21 cellular contexts compared by ENCODE assay signal in the genomic region with DNA sequence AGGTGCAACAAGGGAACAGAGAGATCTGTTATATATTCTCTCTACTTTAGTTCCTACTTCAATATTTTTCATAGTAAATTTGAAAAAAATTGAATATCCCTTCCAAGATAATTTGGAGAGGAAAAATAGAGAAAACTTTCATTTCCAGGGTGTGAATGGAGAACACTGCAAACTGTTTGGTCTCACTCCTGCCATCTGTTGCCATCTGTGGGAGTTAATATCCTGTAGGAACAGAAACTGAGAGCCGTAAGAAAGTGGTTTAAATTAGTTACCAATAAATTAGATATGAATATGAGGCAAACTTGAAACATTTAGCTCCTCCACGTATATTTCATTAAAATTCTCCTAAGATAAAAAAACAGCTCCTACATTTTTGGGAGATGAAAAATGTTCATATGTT. TPM values are rescaled to one million over a fixed set of nuclear protein-coding genes. Genes with fewer than 3 reads are reported as not detected.
DNase-seq lines count a peak whose midpoint lies in the region; ATAC-seq and TF ChIP-seq lines count a peak whose summit lies in the region.
"Had no signal": no experiment of that assay in that cellular context is flagged by ENCODE, and none has a peak within 500 bp of the region (broad histone marks: within the 10 kb centered on the region; RNA-seq: fewer than 3 reads in every experiment).

No MANE protein-coding gene starts in this region.

- H3K4me3 Mint-ChIP-seq in naive thymus-derived CD4-positive, alpha-beta T cell = no peak overlapping the region
- H3K4me3 Mint-ChIP-seq: T-helper 2 cell treated with Interferon-gamma antibody and Interleukin-4, amounts not matched to agents 5 μg/mL and 100 μg/mL, for 36 hours; WTC11 had no signal

- H3K4me3 ChIP-seq in fibroblast of the aortic adventitia (ENCODE audit: low read depth, low read length) = no peak overlapping the region
- no peak overlapping the region for H3K4me3 ChIP-seq in naive thymus-derived CD4-positive, alpha-beta T cell (ENCODE audit: low read length)
- H3K4me3 ChIP-seq: hepatocyte, smooth muscle cell, transverse colon had no signal

- H3K27ac ChIP-seq in naive thymus-derived CD4-positive, alpha-beta T cell (ENCODE audit: low read depth, low read length) = no peak overlapping the region
- H3K27ac ChIP-seq: hepatocyte, transverse colon had no signal

- no peaks in the 10 kb centered on the region for H3K9me3 ChIP-seq in naive thymus-derived CD4-positive, alpha-beta T cell (ENCODE audit: control insufficient read depth in 2 of 3, low read length in 3 of 3)
- H3K9me3 ChIP-seq: transverse colon had no signal

- ATAC-seq in GM21619 (IDR thresholded peaks at IDR 0.05; ENCODE audit: unreplicated experiment) = peak; percentile 30
- ATAC-seq in GM21717 (IDR thresholded peaks at IDR 0.05; ENCODE audit: unreplicated experiment) = no peak
- ATAC-seq in naive thymus-derived CD4-positive, alpha-beta T cell = no peak
- ATAC-seq: stimulated activated naive CD8-positive, alpha-beta T cell treated with anti-CD3 and anti-CD28 coated beads, Interleukin-15, Interleukin-2, amounts not matched to agents 100 U/mL and 50 U/mL, for 24 hours; WTC11 had no signal

- H3K9me3 Mint-ChIP-seq in naive thymus-derived CD4-positive, alpha-beta T cell = no peaks in the 10 kb centered on the region
- H3K9me3 Mint-ChIP-seq: CD8-positive, alpha-beta memory T cell; T-helper 2 cell treated with Interferon-gamma antibody and Interleukin-4, amounts not matched to agents 5 μg/mL and 100 μg/mL, for 36 hours; WTC11 had no signal

- POLR2A ChIA-PET in naive thymus-derived CD4-positive, alpha-beta T cell (lab: Charles Lee) = no interaction called here

- peak; percentile 53 for TF ChIP-seq CTCF in fibroblast of the aortic adventitia (IDR thresholded peaks at IDR 0.05; ENCODE audit: insufficient read depth, low read length)

- peaks cover 17 to 68% (median 53%) of the 10 kb centered on the region in 7 donors for H3K4me1 Mint-ChIP-seq in naive thymus-derived CD4-positive, alpha-beta T cell
- H3K4me1 Mint-ChIP-seq: WTC11 had no signal

- DNase-seq in DMS 273 treated with DMSO at 0.1 percent for 48 hours (lab: John Stamatoyannopoulos, UW) = peak; percentile 79
- DNase-seq in MV-4-11 (lab: John Stamatoyannopoulos, UW) = peak; percentile 47
- DNase-seq in fibroblast of the aortic adventitia (ENCODE audit: low read depth) = peak; percentile 50
- no peak for DNase-seq in NCI-H345 (lab: John Stamatoyannopoulos, UW)
- DNase-seq in naive thymus-derived CD4-positive, alpha-beta T cell = no peak
- DNase-seq: activated CD4-positive, alpha-beta T cell treated with anti-CD3 and anti-CD28 coated beads, Interleukin-2, amount 50 U/mL, for 4 hours; activated CD8-positive, alpha-beta memory T cell treated with anti-CD3 and anti-CD28 coated beads, Interleukin-2, amount 50 U/mL, for 48 hours; CD8-positive, alpha-beta memory T cell; cortex of kidney; DMS79 treated with DMSO at 0.1 percent for 48 hours; foreskin fibroblast; NCI-H1436; stimulated activated CD4-positive, alpha-beta T cell treated with anti-CD3 and anti-CD28 coated beads, Interleukin-2, amount 100 ng/mL, for 48 hours; stimulated activated naive CD8-positive, alpha-beta T cell treated with anti-CD3 and anti-CD28 coated beads, Interleukin-15, Interleukin-2, amounts not matched to agents 100 U/mL and 50 U/mL, for 24 hours; transverse colon had no signal

- CTCF ChIA-PET in naive thymus-derived CD4-positive, alpha-beta T cell (lab: Charles Lee) = interaction anchor here (1.1 kb wide), 1 partner anchor 14 kb away, joined by 4 read pairs; no protein-coding TSS in a partner anchor

- H3K27me3 ChIP-seq in naive thymus-derived CD4-positive, alpha-beta T cell (ENCODE audit: control insufficient read depth in 2 of 2, insufficient read depth in 2 of 2, low read length in 2 of 2) = no peaks in the 10 kb centered on the region
- H3K27me3 ChIP-seq: hepatocyte, transverse colon had no signal

- peaks cover 0 to 6% (median 0%) of the 10 kb centered on the region in 3 experiments for H3K36me3 ChIP-seq in naive thymus-derived CD4-positive, alpha-beta T cell (ENCODE audit: control insufficient read depth in 2 of 3, insufficient read depth in 3 of 3, low read length in 3 of 3)
- H3K36me3 ChIP-seq: transverse colon had no signal

- peaks cover 5 to 23% (median 8%) of the 10 kb centered on the region in 5 donors for H3K36me3 Mint-ChIP-seq in naive thymus-derived CD4-positive, alpha-beta T cell

- peak overlapping the region in 2 of 9 donors; percentile 16 to 23 for H3K27ac Mint-ChIP-seq in naive thymus-derived CD4-positive, alpha-beta T cell
- H3K27ac Mint-ChIP-seq: T-helper 2 cell treated with Interferon-gamma antibody and Interleukin-4, amounts not matched to agents 5 μg/mL and 100 μg/mL, for 36 hours; WTC11 had no signal

- no peaks in the 10 kb centered on the region for H3K27me3 Mint-ChIP-seq in naive thymus-derived CD4-positive, alpha-beta T cell
- H3K27me3 Mint-ChIP-seq: CD8-positive, alpha-beta memory T cell had no signal

- intact Hi-C loops in naive thymus-derived CD4-positive, alpha-beta T cell (cut with micrococcal nuclease) = no loop called here

- H3K4me1 ChIP-seq in naive thymus-derived CD4-positive, alpha-beta T cell (ENCODE audit: control insufficient read depth in 2 of 2, insufficient read depth in 2 of 2, low read length in 2 of 2) = peaks cover 5 to 9% of the 10 kb centered on the region in 2 donors

RNA-seq across cellular contexts. Expression of a gene that starts 4.2 kb away (rescaled TPM):
- total RNA-seq in fibroblast of the aortic adventitia (ENCODE audit: low replicate concordance) = 8.6 and 13.9 TPM in 2 replicates
- 10 to 100 TPM; 18.7 to 39.8 (median 21.2) TPM for total RNA-seq in naive thymus-derived CD4-positive, alpha-beta T cell
- 10 to 100 TPM in 1 of 2 donors, 1 to 10 TPM in 1; 9.2 to 22.1 TPM for polyA plus RNA-seq in naive thymus-derived CD4-positive, alpha-beta T cell

Comparison
In these comparisons a context has a peak if more than half of its experiments do, and no peak if none do; other contexts are left out.
1. DNase-seq: peak in DMS 273 treated with DMSO at 0.1 percent for 48 hours (single experiment), MV-4-11 (single experiment) and fibroblast of the aortic adventitia (single experiment); none in NCI-H345 (single experiment) and naive thymus-derived CD4-positive, alpha-beta T cell (0 of 9).